Comparison of ENCODE assay signal across 17 cellular contexts in genomic region chr5:178247481-178248456, GRCh38. TPM values are rescaled to one million over a fixed set of nuclear protein-coding genes. Genes with fewer than 3 reads are reported as not detected.
DNase-seq lines count a peak whose midpoint lies in the region; ATAC-seq, FAIRE-seq and TF ChIP-seq lines count a peak whose summit lies in the region.
"Had no signal": no experiment of that assay in that cellular context is flagged by ENCODE, and none has a peak within 500 bp of the region (broad histone marks: within the 10 kb centered on the region; RNA-seq: fewer than 3 reads in every experiment).

No MANE protein-coding gene starts in this region.

- no peak overlapping the region for H3K4me3 Mint-ChIP-seq in activated T-cell treated with anti-CD3 and anti-CD28 coated beads, Interleukin-2, amount 50 U/mL, for 4 hours
- no peak overlapping the region for H3K4me3 Mint-ChIP-seq in activated CD8-positive, alpha-beta memory T cell treated with anti-CD3 and anti-CD28 coated beads, Interleukin-2, amount 10 ng/mL, durations not matched to agents 7 days and 5 days
- H3K4me3 Mint-ChIP-seq: natural killer cell treated with Interleukin-12 subunit alpha and Interleukin-12 subunit beta and Interleukin-15 and Interleukin-18, amount 100 ng/mL, for 72 hours had no signal

- CTCF ChIA-PET in activated CD8-positive, alpha-beta memory T cell treated with anti-CD3 and anti-CD28 coated beads, Interleukin-2, amount 10 ng/mL, durations not matched to agents 7 days and 5 days (lab: Charles Lee): interaction anchor here (0.6 to 3.8 kb wide), 3 partner anchors 9 to 17 kb away, joined by 3 to 22 read pairs (median 10); no protein-coding TSS in a partner anchor

- peak; percentile 70 to 78 for ATAC-seq in activated T-cell treated with anti-CD3 and anti-CD28 coated beads, Interleukin-2, amount 50 U/mL, for 4 hours
- peak; percentile 28 for ATAC-seq in activated CD8-positive, alpha-beta memory T cell treated with anti-CD3 and anti-CD28 coated beads, Interleukin-2, amount 10 ng/mL, durations not matched to agents 7 days and 5 days
- ATAC-seq in sciatic nerve (peak; percentile 20), HG03108 (IDR thresholded peaks at IDR 0.05; ENCODE audit: unreplicated experiment) (no peak)
- ATAC-seq: foreskin keratinocyte had no signal

- H3K9me3 Mint-ChIP-seq in activated T-cell treated with anti-CD3 and anti-CD28 coated beads, Interleukin-2, amount 50 U/mL, for 4 hours: no peaks in the 10 kb centered on the region
- no peaks in the 10 kb centered on the region for H3K9me3 Mint-ChIP-seq in activated CD8-positive, alpha-beta memory T cell treated with anti-CD3 and anti-CD28 coated beads, Interleukin-2, amount 10 ng/mL, durations not matched to agents 7 days and 5 days (ENCODE audit: low read depth)
- H3K9me3 Mint-ChIP-seq: natural killer cell treated with Interleukin-12 subunit alpha and Interleukin-12 subunit beta and Interleukin-15 and Interleukin-18, amount 100 ng/mL, for 72 hours had no signal

- TF ChIP-seq POLR2A in GM12891 (IDR thresholded peaks at IDR 0.05; ENCODE audit: low read depth, low read length): no peak

- intact Hi-C loops in sciatic nerve (cut with DNase I): no loop called here

- peak; percentile 66 for FAIRE-seq in GM12891 (lab: Jason Lieb, UNC)

- peaks cover 10% of the 10 kb centered on the region for H3K4me1 Mint-ChIP-seq in activated T-cell treated with anti-CD3 and anti-CD28 coated beads, Interleukin-2, amount 50 U/mL, for 4 hours (ENCODE audit: low read depth)
- peaks cover 44% of the 10 kb centered on the region for H3K4me1 Mint-ChIP-seq in activated CD8-positive, alpha-beta memory T cell treated with anti-CD3 and anti-CD28 coated beads, Interleukin-2, amount 10 ng/mL, durations not matched to agents 7 days and 5 days

- no peaks in the 10 kb centered on the region for H3K27me3 Mint-ChIP-seq in activated T-cell treated with anti-CD3 and anti-CD28 coated beads, Interleukin-2, amount 50 U/mL, for 4 hours (ENCODE audit: low read depth)
- H3K27me3 Mint-ChIP-seq in activated CD8-positive, alpha-beta memory T cell treated with anti-CD3 and anti-CD28 coated beads, Interleukin-2, amount 10 ng/mL, durations not matched to agents 7 days and 5 days: no peaks in the 10 kb centered on the region
- H3K27me3 Mint-ChIP-seq: natural killer cell treated with Interleukin-12 subunit alpha and Interleukin-12 subunit beta and Interleukin-15 and Interleukin-18, amount 100 ng/mL, for 72 hours had no signal

- no peak overlapping the region for H3K27ac Mint-ChIP-seq in activated CD8-positive, alpha-beta memory T cell treated with anti-CD3 and anti-CD28 coated beads, Interleukin-2, amount 10 ng/mL, durations not matched to agents 7 days and 5 days

- no peaks in the 10 kb centered on the region for H3K36me3 Mint-ChIP-seq in activated T-cell treated with anti-CD3 and anti-CD28 coated beads, Interleukin-2, amount 50 U/mL, for 4 hours (ENCODE audit: insufficient read depth)
- peaks cover 1% of the 10 kb centered on the region for H3K36me3 Mint-ChIP-seq in activated CD8-positive, alpha-beta memory T cell treated with anti-CD3 and anti-CD28 coated beads, Interleukin-2, amount 10 ng/mL, durations not matched to agents 7 days and 5 days
- H3K36me3 Mint-ChIP-seq: natural killer cell treated with Interleukin-12 subunit alpha and Interleukin-12 subunit beta and Interleukin-15 and Interleukin-18, amount 100 ng/mL, for 72 hours had no signal

- DNase-seq in activated T-cell treated with anti-CD3 and anti-CD28 coated beads, Interleukin-2, amount 50 U/mL, for 4 hours: peak; percentile 20
- DNase-seq in activated T-cell treated with anti-CD3 and anti-CD28 coated beads for 4 hours (no peak), GM12891 (ENCODE audit: insufficient read length, low spot score) (no peak), sciatic nerve (ENCODE audit: low spot score) (no peak), superior temporal gyrus (ENCODE audit: extremely low spot score) (no peak), T1000 (lab: John Stamatoyannopoulos, UW) (no peak)
- DNase-seq in activated CD8-positive, alpha-beta memory T cell treated with anti-CD3 and anti-CD28 coated beads, Interleukin-2, amount 10 ng/mL, durations not matched to agents 7 days and 5 days: no peak
- DNase-seq: activated CD4-positive, alpha-beta T cell treated with anti-CD3 and anti-CD28 coated beads for 1 hour; anterior cingulate cortex; DMS79; foreskin keratinocyte; GM23248; lower lobe of right lung; NCI-H1694 treated with DMSO at 0.1 percent for 48 hours; NCI-H774 had no signal

TF ChIP-seq in GM12891, 5 proteins besides CTCF, POLR2A, EP300 and RAD21:
- TF ChIP-seq PAX5 (IDR thresholded peaks at IDR 0.05; ENCODE audit: insufficient read depth, low read length, severe bottlenecking): no peak
- no peak for TF ChIP-seq SPI1 (IDR thresholded peaks at IDR 0.05; ENCODE audit: low read depth, low read length)
- no peak for TF ChIP-seq POU2F2 (IDR thresholded peaks at IDR 0.05; ENCODE audit: low read depth, low read length)
- TF ChIP-seq TAF1 (IDR thresholded peaks at IDR 0.05; ENCODE audit: low read depth, low read length): no peak
- no peak for TF ChIP-seq POLR2AphosphoS5 (IDR thresholded peaks at IDR 0.05; ENCODE audit: low read depth, low read length)

RNA-seq across cellular contexts. Expression of gene PHYKPL, which starts 15.2 kb away (rescaled TPM):
- total RNA-seq in activated T-cell treated with anti-CD3 and anti-CD28 coated beads, Interleukin-2, amount 50 U/mL, for 4 hours: 10 to 100 TPM; 46.7 to 53.2 (median 49.7) TPM
- 24.9 TPM for polyA plus RNA-seq in GM12891 (2012; ENCODE audit: low read depth, missing spikeins)
- 100 to 1,000 TPM; 117 to 120 TPM for total RNA-seq in activated CD8-positive, alpha-beta memory T cell treated with anti-CD3 and anti-CD28 coated beads, Interleukin-2, amount 10 ng/mL, durations not matched to agents 7 days and 5 days
- total RNA-seq in sciatic nerve: 133 TPM

RNA-seq across cellular contexts. Expression of gene HNRNPAB, which starts 43.4 kb away (rescaled TPM):
- 100 to 1,000 TPM; 646 to 699 (median 679) TPM for total RNA-seq in activated T-cell treated with anti-CD3 and anti-CD28 coated beads, Interleukin-2, amount 50 U/mL, for 4 hours
- polyA plus RNA-seq in GM12891 (2012; ENCODE audit: low read depth, missing spikeins): 163 TPM
- total RNA-seq in activated CD8-positive, alpha-beta memory T cell treated with anti-CD3 and anti-CD28 coated beads, Interleukin-2, amount 10 ng/mL, durations not matched to agents 7 days and 5 days: 100 to 1,000 TPM; 268 to 391 TPM
- 88.0 TPM for total RNA-seq in sciatic nerve
